In the genomic region with DNA sequence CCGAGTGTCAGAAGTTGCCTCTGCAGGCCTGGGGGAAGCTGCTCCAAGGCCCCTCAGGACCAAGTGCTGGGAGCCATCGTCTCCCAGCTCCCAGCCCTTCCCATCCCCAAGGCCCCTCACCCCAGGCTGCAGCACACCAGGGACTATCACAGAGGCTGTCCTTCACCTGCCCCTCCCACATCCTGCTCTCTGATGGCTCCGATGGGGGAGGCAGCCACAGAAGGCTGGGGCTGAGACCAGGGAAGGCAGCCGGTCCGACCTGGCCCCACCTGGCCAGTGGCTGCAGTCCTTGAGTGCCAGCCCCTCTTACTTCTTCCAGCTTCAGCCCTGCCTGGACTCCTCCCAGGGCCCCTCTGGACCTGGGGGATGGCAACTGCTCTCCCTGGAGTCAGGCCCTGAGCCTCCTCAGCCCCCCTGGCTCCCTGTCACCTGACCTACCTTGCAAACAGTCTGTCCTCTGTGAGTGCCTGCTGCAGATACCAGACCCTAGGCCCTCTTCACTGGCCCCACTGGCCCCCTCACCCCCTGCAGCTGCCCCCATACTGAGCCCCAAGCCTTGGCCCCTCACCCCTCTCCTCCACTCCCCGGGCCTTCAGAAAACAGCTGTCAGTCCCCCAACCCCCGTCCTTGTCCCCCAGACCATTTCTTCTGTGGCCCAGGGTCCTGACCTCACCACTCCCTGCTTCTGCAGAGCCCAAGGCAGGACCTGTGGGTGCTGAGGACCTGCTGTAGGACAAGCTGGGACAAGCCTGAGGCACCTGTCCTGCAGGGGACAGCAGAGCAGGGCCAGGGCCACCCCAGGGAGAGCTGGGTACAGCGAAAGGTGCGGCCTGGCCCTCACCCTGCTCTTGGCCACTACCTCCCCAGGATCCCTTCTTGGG, we compare ENCODE assay signal across 1 cellular context.
TF ChIP-seq lines count a peak whose summit lies in the region.

No MANE protein-coding gene starts in this region.

TF ChIP-seq in H1, 55 proteins besides CTCF, POLR2A, EP300 and RAD21:
- TF ChIP-seq RNF2 (IDR thresholded peaks at IDR 0.05; ENCODE audit: borderline replicate concordance, low read depth, low read length, missing control alignments, poor library complexity, severe bottlenecking) (no peak), GABPA (IDR thresholded peaks at IDR 0.05; ENCODE audit: borderline replicate concordance, insufficient read depth, low read length) (no peak), CHD1 (IDR thresholded peaks at IDR 0.05; ENCODE audit: low read depth, low read length) (no peak), KDM5A (IDR thresholded peaks at IDR 0.05; ENCODE audit: low read length) (no peak)
